Comparison of ENCODE assay signal across 8 cellular contexts in genomic region chr5:31581498-31582099, GRCh38. TPM values are rescaled to one million over a fixed set of nuclear protein-coding genes. Genes with fewer than 3 reads are reported as not detected.
DNase-seq lines count a peak whose midpoint lies in the region; ATAC-seq, FAIRE-seq and TF ChIP-seq lines count a peak whose summit lies in the region.

No MANE protein-coding gene starts in this region.

- H3K4me1 Mint-ChIP-seq in CD4-positive, alpha-beta T cell (ENCODE audit: low read depth): no peaks in the 10 kb centered on the region
- no peaks in the 10 kb centered on the region for H3K4me1 Mint-ChIP-seq in activated CD8-positive, alpha-beta memory T cell treated with anti-CD3 and anti-CD28 coated beads, Interleukin-2, amount 10 ng/mL, durations not matched to agents 7 days and 5 days

- CTCF ChIA-PET in CD4-positive, alpha-beta T cell (lab: Charles Lee): interaction anchor here (0.6 to 1.6 kb wide), 2 partner anchors 17 to 512 kb away, joined by 3 to 4 read pairs; no protein-coding TSS in a partner anchor
- CTCF ChIA-PET in activated CD8-positive, alpha-beta memory T cell treated with anti-CD3 and anti-CD28 coated beads, Interleukin-2, amount 10 ng/mL, durations not matched to agents 7 days and 5 days (lab: Charles Lee): interaction anchor here (1.5 to 1.7 kb wide), 2 partner anchors 495 to 512 kb away, joined by 5 to 6 read pairs; no protein-coding TSS in a partner anchor

- H3K27ac Mint-ChIP-seq in CD4-positive, alpha-beta T cell: no peak overlapping the region
- H3K27ac Mint-ChIP-seq in activated CD8-positive, alpha-beta memory T cell treated with anti-CD3 and anti-CD28 coated beads, Interleukin-2, amount 10 ng/mL, durations not matched to agents 7 days and 5 days: no peak overlapping the region

- H3K4me1 ChIP-seq in esophagus muscularis mucosa (no peaks in the 10 kb centered on the region), psoas muscle (no peaks in the 10 kb centered on the region)

- H3K4me3 ChIP-seq in esophagus muscularis mucosa: no peak overlapping the region
- no peak overlapping the region for H3K4me3 ChIP-seq in psoas muscle

- no peaks in the 10 kb centered on the region for H3K9me3 ChIP-seq in CD4-positive, alpha-beta T cell (ENCODE audit: control insufficient read depth, low read length)
- no peaks in the 10 kb centered on the region for H3K9me3 ChIP-seq in esophagus muscularis mucosa
- H3K9me3 ChIP-seq in psoas muscle: no peaks in the 10 kb centered on the region

- H3K27me3 ChIP-seq in CD4-positive, alpha-beta T cell (ENCODE audit: control insufficient read depth, insufficient read depth, low read length): peaks cover 5% of the 10 kb centered on the region
- peaks cover 0 to 13% (median 0%) of the 10 kb centered on the region in 4 donors for H3K27me3 ChIP-seq in esophagus muscularis mucosa
- H3K27me3 ChIP-seq in psoas muscle (ENCODE audit: insufficient read depth in 3 of 3, low read length in 2 of 3): peaks cover 0 to 1% (median 0%) of the 10 kb centered on the region in 3 donors

- TF ChIP-seq POLR2A in esophagus muscularis mucosa (IDR thresholded peaks at IDR 0.05; ENCODE audit: low read depth): no peak

- no peak for ATAC-seq in CD4-positive, alpha-beta T cell (ENCODE audit: poor library complexity)
- peak in 1 of 4 donors; percentile 30 for ATAC-seq in psoas muscle
- ATAC-seq in activated CD8-positive, alpha-beta memory T cell treated with anti-CD3 and anti-CD28 coated beads, Interleukin-2, amount 10 ng/mL, durations not matched to agents 7 days and 5 days: no peak

- peak; percentile 67 for TF ChIP-seq CTCF in CD4-positive, alpha-beta T cell (IDR thresholded peaks at IDR 0.05)
- TF ChIP-seq CTCF in esophagus muscularis mucosa (IDR thresholded peaks at IDR 0.05) (peak; percentile 44 to 51 (median 50)), psoas muscle (IDR thresholded peaks at IDR 0.05) (peak; percentile 46)

- no peak overlapping the region for H3K4me3 Mint-ChIP-seq in CD4-positive, alpha-beta T cell
- no peak overlapping the region for H3K4me3 Mint-ChIP-seq in activated CD8-positive, alpha-beta memory T cell treated with anti-CD3 and anti-CD28 coated beads, Interleukin-2, amount 10 ng/mL, durations not matched to agents 7 days and 5 days

- FAIRE-seq in RCC 7860 (lab: Jason Lieb, UNC) (peak; percentile 89), urothelium cell line (lab: Jason Lieb, UNC) (no peak)

- no peak for DNase-seq in CD4-positive, alpha-beta T cell
- peak; percentile 17 for DNase-seq in HT1080 (ENCODE audit: low read depth)
- DNase-seq in RCC 7860 (ENCODE audit: low spot score): peak; percentile 57
- no peak for DNase-seq in esophagus muscularis mucosa (ENCODE audit: extremely low spot score)
- no peak for DNase-seq in psoas muscle
- no peak for DNase-seq in activated CD8-positive, alpha-beta memory T cell treated with anti-CD3 and anti-CD28 coated beads, Interleukin-2, amount 10 ng/mL, durations not matched to agents 7 days and 5 days
- DNase-seq in activated effector memory CD4-positive, alpha-beta T cell treated with Interleukin-2 at 50 U/mL for 16 hours: no peak
- no peak for DNase-seq in urothelium cell line (ENCODE audit: low spot score)

- H3K9me3 Mint-ChIP-seq in CD4-positive, alpha-beta T cell: no peaks in the 10 kb centered on the region
- H3K9me3 Mint-ChIP-seq in activated CD8-positive, alpha-beta memory T cell treated with anti-CD3 and anti-CD28 coated beads, Interleukin-2, amount 10 ng/mL, durations not matched to agents 7 days and 5 days (ENCODE audit: low read depth): no peaks in the 10 kb centered on the region

- intact Hi-C loops in CD4-positive, alpha-beta T cell (cut with DNase I, micrococcal nuclease): loop anchor here (1.0 to 5.0 kb wide), 4 partner anchors 226 to 512 kb away; no protein-coding TSS in a partner anchor
- intact Hi-C loops in esophagus muscularis mucosa (cut with DNase I): loop anchor here (2.0 kb wide), 1 partner anchor 227 kb away; no protein-coding TSS in a partner anchor
- intact Hi-C loops in psoas muscle (cut with DNase I): loop anchor here (1.0 to 10.0 kb wide), 3 partner anchors 228 to 513 kb away; no protein-coding TSS in a partner anchor

- TF ChIP-seq EP300 in esophagus muscularis mucosa (IDR thresholded peaks at IDR 0.05): no peak

- peaks cover 33% of the 10 kb centered on the region for H3K27me3 Mint-ChIP-seq in CD4-positive, alpha-beta T cell
- peaks cover 34% of the 10 kb centered on the region for H3K27me3 Mint-ChIP-seq in activated CD8-positive, alpha-beta memory T cell treated with anti-CD3 and anti-CD28 coated beads, Interleukin-2, amount 10 ng/mL, durations not matched to agents 7 days and 5 days

- WGBS in esophagus muscularis mucosa: 32% methylated on average over 3 of the region's 3 CpGs
- WGBS in psoas muscle, 3 donors: 32 to 35% (median 34%) methylated on average over 3 of the region's 3 CpGs

- H3K36me3 Mint-ChIP-seq in CD4-positive, alpha-beta T cell (ENCODE audit: low read depth): no peaks in the 10 kb centered on the region
- H3K36me3 Mint-ChIP-seq in activated CD8-positive, alpha-beta memory T cell treated with anti-CD3 and anti-CD28 coated beads, Interleukin-2, amount 10 ng/mL, durations not matched to agents 7 days and 5 days: no peaks in the 10 kb centered on the region

- POLR2A ChIA-PET in CD4-positive, alpha-beta T cell (lab: Charles Lee): no interaction called here

- H3K27ac ChIP-seq in CD4-positive, alpha-beta T cell (ENCODE audit: low read depth, low read length): no peak overlapping the region
- H3K27ac ChIP-seq in esophagus muscularis mucosa (replicated peaks in 1 of 4) (no peak overlapping the region), psoas muscle (no peak overlapping the region)

- H3K36me3 ChIP-seq in esophagus muscularis mucosa (no peaks in the 10 kb centered on the region), psoas muscle (ENCODE audit: insufficient read depth in 1 of 2, low read depth in 1 of 2) (no peaks in the 10 kb centered on the region)

RNA-seq across cellular contexts. Expression of gene C5orf22, which starts 49.5 kb away (rescaled TPM):
- 10 to 100 TPM in 1 of 2 experiments, 1 to 10 TPM in 1; 9.8 to 12.3 TPM for total RNA-seq in CD4-positive, alpha-beta T cell
- 13.7 and 17.7 TPM in 2 replicates for total RNA-seq in HT1080 (2014; rRNA removed; shearing (Covaris generic))
- polyA plus RNA-seq in HT1080 (2015; cell fraction: cytosol; rRNA removed): 27.0 and 29.5 TPM in 2 replicates
- polyA plus RNA-seq in HT1080 (2015; cell fraction: nucleus; rRNA removed): 28.0 TPM in 2 replicates
- total RNA-seq in esophagus muscularis mucosa (10 to 100 TPM; 11.2 to 21.8 (median 17.0) TPM), psoas muscle (10 to 100 TPM; 20.6 to 32.4 (median 27.0) TPM)
- polyA plus RNA-seq in psoas muscle: 10 to 100 TPM; 14.9 to 29.7 (median 23.9) TPM
- total RNA-seq in activated CD8-positive, alpha-beta memory T cell treated with anti-CD3 and anti-CD28 coated beads, Interleukin-2, amount 10 ng/mL, durations not matched to agents 7 days and 5 days: 10 to 100 TPM; 23.4 to 26.6 TPM

RNA-seq across cellular contexts. Expression of gene DROSHA, which starts 49.7 kb away (rescaled TPM):
- 10 to 100 TPM; 28.8 to 38.1 TPM for total RNA-seq in CD4-positive, alpha-beta T cell
- 72.2 and 88.3 TPM in 2 replicates for total RNA-seq in HT1080 (2014; rRNA removed; shearing (Covaris generic))
- 47.8 and 55.0 TPM in 2 replicates for polyA plus RNA-seq in HT1080 (2015; cell fraction: cytosol; rRNA removed)
- polyA plus RNA-seq in HT1080 (2015; cell fraction: nucleus; rRNA removed): 94.6 and 101 TPM in 2 replicates
- total RNA-seq in esophagus muscularis mucosa: 10 to 100 TPM; 27.5 to 47.0 (median 36.6) TPM
- 10 to 100 TPM; 23.8 to 36.2 (median 31.5) TPM for total RNA-seq in psoas muscle
- polyA plus RNA-seq in psoas muscle: 10 to 100 TPM; 18.2 to 50.5 (median 22.5) TPM
- 10 to 100 TPM; 73.2 to 76.3 TPM for total RNA-seq in activated CD8-positive, alpha-beta memory T cell treated with anti-CD3 and anti-CD28 coated beads, Interleukin-2, amount 10 ng/mL, durations not matched to agents 7 days and 5 days

RNA-seq across cellular contexts. Expression of gene PDZD2, which starts 57.3 kb away (rescaled TPM):
- 1 to 10 TPM; 1.3 to 1.8 TPM for total RNA-seq in CD4-positive, alpha-beta T cell
- 0.87 and 1.1 TPM in 2 replicates for total RNA-seq in HT1080 (2014; rRNA removed; shearing (Covaris generic))
- polyA plus RNA-seq in HT1080 (2015; cell fraction: cytosol; rRNA removed): 0.72 and 1.1 TPM in 2 replicates
- polyA plus RNA-seq in HT1080 (2015; cell fraction: nucleus; rRNA removed): 1.3 and 3.9 TPM in 2 replicates
- total RNA-seq in esophagus muscularis mucosa: 10 to 100 TPM; 10.2 to 15.0 (median 12.2) TPM
- total RNA-seq in psoas muscle: 10 to 100 TPM in 1 of 4 donors, 1 to 10 TPM in 3; 4.4 to 17.5 (median 7.0) TPM
- polyA plus RNA-seq in psoas muscle: 1 to 10 TPM; 1.4 to 4.5 (median 1.5) TPM
- not detected for total RNA-seq in activated CD8-positive, alpha-beta memory T cell treated with anti-CD3 and anti-CD28 coated beads, Interleukin-2, amount 10 ng/mL, durations not matched to agents 7 days and 5 days

Comparison
In these comparisons a context has a peak if more than half of its experiments do, and no peak if none do; other contexts are left out.
1. DNase-seq: peak in HT1080 (single experiment) and RCC 7860 (single experiment); none in CD4-positive, alpha-beta T cell (0 of 10), esophagus muscularis mucosa (single experiment), psoas muscle (0 of 2), activated CD8-positive, alpha-beta memory T cell treated with anti-CD3 and anti-CD28 coated beads, Interleukin-2, amount 10 ng/mL, durations not matched to agents 7 days and 5 days (single experiment), activated effector memory CD4-positive, alpha-beta T cell treated with Interleukin-2 at 50 U/mL for 16 hours (single experiment) and urothelium cell line (single experiment).
2. Peak in every context shown above with its lines, with median percentiles within 50 percentile points of each other: CTCF ChIP-seq.